Comparison of ENCODE assay signal across 8 cellular contexts in genomic region chr10:68559872-68560200, GRCh38. TPM values are rescaled to one million over a fixed set of nuclear protein-coding genes. Genes with fewer than 3 reads are reported as not detected.
DNase-seq lines count a peak whose midpoint lies in the region; ATAC-seq, FAIRE-seq and TF ChIP-seq lines count a peak whose summit lies in the region.

No MANE protein-coding gene starts in this region.

- H2AFZ ChIP-seq in GM12878 (ENCODE audit: control insufficient read depth, low read depth, low read length) (peak overlapping the region; percentile 34; the same call in 1 of the 2 replicates), mesenchymal stem cell (ENCODE audit: low read depth, low read length) (no peak overlapping the region)

- intact Hi-C loops in GM12878 (cut with micrococcal nuclease; ENCODE audit: unreplicated experiment): loop anchor here (1.0 to 10.0 kb wide), 2 partner anchors 40 to 335 kb away; no protein-coding TSS in a partner anchor
- intact Hi-C loops in vagina (cut with DNase I): no loop called here

- SMC1A ChIA-PET in GM12878 (lab: Charles Lee; ENCODE audit: uncharacterized antibody, unreplicated experiment): interaction anchor here (0.7 kb wide), 1 partner anchor 19 kb away, joined by 3 read pairs; no protein-coding TSS in a partner anchor

- H3K4me2 ChIP-seq in A549 (peak overlapping the region; percentile 94), GM12878 (ENCODE audit: control insufficient read depth, insufficient read depth) (peak overlapping the region; percentile 60), mesenchymal stem cell (ENCODE audit: low read length, poor library complexity, severe bottlenecking) (peak overlapping the region; percentile 83)

- peak overlapping the region; percentile 77 for H2BK120ac ChIP-seq in mesenchymal stem cell (ENCODE audit: low read depth, low read length)

- no peak for TF ChIP-seq EP300 in A549 (IDR thresholded peaks at IDR 0.05)
- no peak for TF ChIP-seq EP300 in GM12878 (IDR thresholded peaks at IDR 0.05; ENCODE audit: borderline replicate concordance in 1 of 2, control insufficient read depth in 1 of 2, low read depth in 2 of 2, low read length in 2 of 2)

- H3K27ac ChIP-seq in A549 (peak overlapping the region; percentile 83 to 90), GM12878 (ENCODE audit: control insufficient read depth, insufficient read depth) (no peak overlapping the region), mesenchymal stem cell (ENCODE audit: low read length, poor library complexity, severe bottlenecking) (no peak overlapping the region), vagina (no peak overlapping the region)

- FAIRE-seq in A549 (lab: Jason Lieb, UNC) (no peak), GM12878 (lab: Jason Lieb, UNC) (no peak)

- H3K79me1 ChIP-seq in mesenchymal stem cell (replicated peaks; ENCODE audit: low read length, poor library complexity, severe bottlenecking): peaks cover 10% of the 10 kb centered on the region

- no peak overlapping the region for H2AK5ac ChIP-seq in mesenchymal stem cell (ENCODE audit: low read length, severe bottlenecking)

- H3K4ac ChIP-seq in mesenchymal stem cell (ENCODE audit: low read depth in 1 of 2, low read length in 2 of 2): no peak overlapping the region

- in situ Hi-C loops in GM12878 (cut with MboI): no loop called here

- no peaks in the 10 kb centered on the region for H4K20me1 ChIP-seq in GM12878 (ENCODE audit: control insufficient read depth, insufficient read depth)

- no peak overlapping the region for H4K91ac ChIP-seq in mesenchymal stem cell (ENCODE audit: low read length)

- no peak for TF ChIP-seq RAD21 in A549 (conservative IDR thresholded peaks at IDR 0.05 in 1 of 2, IDR thresholded peaks at IDR 0.05 in 1 of 2)
- no peak for TF ChIP-seq RAD21 in GM12878 (IDR thresholded peaks at IDR 0.05; ENCODE audit: insufficient read depth, low read depth, low read length)

- H4K8ac ChIP-seq in mesenchymal stem cell (ENCODE audit: low read length): peak overlapping the region; percentile 13

- H3K18ac ChIP-seq in mesenchymal stem cell (ENCODE audit: low read depth in 1 of 2, low read length in 2 of 2): no peak overlapping the region

- POLR2A ChIA-PET in A549 (lab: Yijun Ruan, JAX) (interaction anchor here (0.6 to 1.8 kb wide), 6 partner anchors 9 to 170 kb away, joined by 3 to 11 read pairs (median 4); no protein-coding TSS in a partner anchor), GM12878 (lab: Charles Lee) (interaction anchor here (0.6 kb wide), 1 partner anchor 35 kb away, joined by 3 read pairs; no protein-coding TSS in a partner anchor)

- peaks cover 6 to 10% of the 10 kb centered on the region in 2 experiments for H3K27me3 ChIP-seq in GM12878 (replicated peaks in 1 of 2; ENCODE audit: control insufficient read depth in 2 of 2, insufficient read depth in 2 of 2, low read length in 1 of 2)
- H3K27me3 ChIP-seq in mesenchymal stem cell (ENCODE audit: control insufficient read depth in 1 of 2, insufficient read depth in 1 of 2, low read length in 2 of 2): no peaks in the 10 kb centered on the region
- H3K27me3 ChIP-seq in vagina: no peaks in the 10 kb centered on the region

- H2BK15ac ChIP-seq in mesenchymal stem cell (ENCODE audit: low read depth, poor library complexity, severe bottlenecking): no peak overlapping the region

- H3K4me1 ChIP-seq in A549 (peaks cover 5% of the 10 kb centered on the region; the same call in 1 of the 3 replicates), GM12878 (ENCODE audit: control insufficient read depth, insufficient read depth, low read length) (no peaks in the 10 kb centered on the region), mesenchymal stem cell (ENCODE audit: control insufficient read depth, insufficient read depth, low read depth, low read length) (peaks cover 13% of the 10 kb centered on the region), vagina (peaks cover 37% of the 10 kb centered on the region)

- no peaks in the 10 kb centered on the region for H3K36me3 ChIP-seq in GM12878 (ENCODE audit: control insufficient read depth in 2 of 2, insufficient read depth in 2 of 2, low read length in 1 of 2)
- no peaks in the 10 kb centered on the region for H3K36me3 ChIP-seq in mesenchymal stem cell (ENCODE audit: control insufficient read depth in 1 of 2, insufficient read depth in 2 of 2, low read depth in 1 of 2, low read length in 2 of 2)
- H3K36me3 ChIP-seq in vagina: no peaks in the 10 kb centered on the region

- TF ChIP-seq POLR2A in A549 (IDR thresholded peaks at IDR 0.05; ENCODE audit: low read length) (no peak), GM12878 (IDR thresholded peaks at IDR 0.05; ENCODE audit: low read depth, low read length) (no peak), vagina (IDR thresholded peaks at IDR 0.05) (no peak)

- DNase-seq in A549 (ENCODE audit: low read depth in 1 of 2, low spot score in 1 of 2) (peak in 1 of 2 experiments; percentile 38), KG1 (lab: John Stamatoyannopoulos, UW) (peak; percentile 45), GM12878 (ENCODE audit: low read depth, low spot score) (no peak), mesenchymal stem cell (no peak), vagina (ENCODE audit: extremely low spot score in 2 of 2) (no peak), GDM1 (lab: John Stamatoyannopoulos, UW) (no peak)

- no peak overlapping the region for H2BK12ac ChIP-seq in mesenchymal stem cell (ENCODE audit: low read length in 2 of 2)

- no peak overlapping the region for H2BK5ac ChIP-seq in mesenchymal stem cell (ENCODE audit: low read depth, low read length, poor library complexity, severe bottlenecking)

- no peaks in the 10 kb centered on the region for H3K9me3 ChIP-seq in A549
- no peaks in the 10 kb centered on the region for H3K9me3 ChIP-seq in GM12878 (replicated peaks; ENCODE audit: control insufficient read depth, insufficient read depth, low read length)
- H3K9me3 ChIP-seq in mesenchymal stem cell (ENCODE audit: control insufficient read depth, low read length): no peaks in the 10 kb centered on the region
- no peaks in the 10 kb centered on the region for H3K9me3 ChIP-seq in vagina

- CTCF ChIA-PET in A549 (lab: Yijun Ruan, JAX): interaction anchor here (0.6 to 4.2 kb wide), 4 partner anchors 9 to 152 kb away, joined by 3 to 31 read pairs (median 3); no protein-coding TSS in a partner anchor
- CTCF ChIA-PET in GM12878 (lab: Yijun Ruan, JAX): interaction anchor here (0.6 to 1.3 kb wide), 2 partner anchors 9 to 106 kb away, joined by 3 to 4 read pairs; no protein-coding TSS in a partner anchor

- H3K23ac ChIP-seq in mesenchymal stem cell (ENCODE audit: low read length in 2 of 2): no peak overlapping the region

- H3K9ac ChIP-seq in GM12878 (ENCODE audit: control insufficient read depth, insufficient read depth, low read length) (no peak overlapping the region), mesenchymal stem cell (ENCODE audit: low read length) (peak overlapping the region; percentile 69)

- 17% methylated on average over 6 of the region's 6 CpGs for WGBS in A549 (ENCODE audit: missing lambda C conversion rate)
- 14% methylated on average over 6 of the region's 6 CpGs for WGBS in GM12878 (ENCODE audit: insufficient coverage, insufficient replicate concordance, low lambda C conversion rate, missing lambda C conversion rate)
- WGBS in mesenchymal stem cell: 23% methylated on average over 5 of the region's 6 CpGs

- RAD21 ChIA-PET in GM12878 (lab: Charles Lee; ENCODE audit: unreplicated experiment): no interaction called here

- H3K14ac ChIP-seq in mesenchymal stem cell (ENCODE audit: low read length in 2 of 2): no peak overlapping the region

- TF ChIP-seq CTCF in A549 (IDR thresholded peaks at IDR 0.05) (no peak), GM12878 (IDR thresholded peaks at IDR 0.05 in 2 of 3, conservative IDR thresholded peaks at IDR 0.05 in 1 of 3; ENCODE audit: control insufficient read depth in 2 of 3, extremely low read depth in 1 of 3, insufficient read depth in 1 of 3, low read depth in 3 of 3, low read length in 3 of 3) (no peak), vagina (IDR thresholded peaks at IDR 0.05) (no peak)

- no TSS peak for BruUV-seq in GM12878 (replicated peaks; lab: Mats Ljungman, UMichigan)

- no peaks in the 10 kb centered on the region for H3K79me2 ChIP-seq in GM12878 (ENCODE audit: control insufficient read depth, insufficient read depth, low read length)

- ATAC-seq in A549 (peak in 1 of 2 experiments; percentile 33; a peak in 3 of 6 replicates), GM12878 (peak; percentile 57), HG02623 (IDR thresholded peaks at IDR 0.05; ENCODE audit: unreplicated experiment) (no peak), GM18861 (IDR thresholded peaks at IDR 0.05; ENCODE audit: unreplicated experiment) (no peak)

- H3K4me3 ChIP-seq in A549: peak overlapping the region; percentile 89
- H3K4me3 ChIP-seq in GM12878: no peak overlapping the region; the same call in 1 of the 2 replicates
- H3K4me3 ChIP-seq in mesenchymal stem cell (ENCODE audit: insufficient read depth in 1 of 2, low read depth in 1 of 2, low read length in 2 of 2): peak overlapping the region in 1 of 2 experiments; percentile 84
- peak overlapping the region; percentile 73 to 84 for H3K4me3 ChIP-seq in vagina

RNA-seq across cellular contexts. Expression of gene TET1, which starts 0.3 kb away (rescaled TPM):
- polyA plus RNA-seq in A549 (2011; rRNA removed) (1.7 and 1.8 TPM in 2 replicates), A549 (2017; fragmentation: RNase III; extraction: RNeasy Plus Mini Kit Qiagen cat#74134 plus additional on column Dnase treatment) (0.45 to 0.49 TPM (median 0.45 TPM) in 3 replicates), GM12878 (2011; rRNA removed) (0.42 and 0.46 TPM in 2 replicates), GM12878 (2014; fragmentation: Illumina TruSeq; extraction: Trizol) (0.62 and 1.0 TPM in 2 replicates), GM12878 (2014; fragmentation: Nextera tagmentation; extraction: Ambion mirVana) (under 1 TPM; 0.22 to 0.31 TPM), GM12878 (2014; rRNA removed) (0.31 and 0.34 TPM in 2 replicates), GM12878 (2016; fragmentation: Nextera tagmentation; extraction: Ambion mirVana) (under 1 TPM; 0.59 to 0.71 TPM)
- 0.25 and 0.34 TPM in 2 replicates for polyA plus RNA-seq in A549 (2012; cell fraction: cytosol; rRNA removed)
- 0.30 and 0.43 TPM in 2 replicates for polyA plus RNA-seq in A549 (2012; cell fraction: nucleus; rRNA removed)
- 4.5 and 5.4 TPM in 2 replicates for polyA minus RNA-seq in A549 (2011; rRNA and poly(A)+ RNA removed)
- 6.3 and 7.8 TPM in 2 replicates for total RNA-seq in GM12878 (2013; cell fraction: nucleolus; rRNA removed)
- total RNA-seq in GM12878 (2014; rRNA removed) (1.1 TPM in 2 replicates), GM12878 (2014; rRNA removed; fragmentation: Illumina TruSeq; extraction: Trizol) (1.4 TPM in 2 replicates), GM12878 (2021) (1.1 and 1.4 TPM in 2 replicates), vagina (3.2 TPM)
- 0.09 TPM for polyA plus RNA-seq in GM12878 (2011; ENCODE audit: low read depth)
- polyA plus RNA-seq in GM12878 (2011; cell fraction: cytosol; rRNA removed): 0.17 and 0.18 TPM in 2 replicates
- 0.39 and 0.46 TPM in 2 replicates for polyA plus RNA-seq in GM12878 (2011; cell fraction: nucleus; rRNA removed)
- polyA plus RNA-seq in GM12878 (2012): 0.21 and 0.28 TPM in 2 replicates
- polyA minus RNA-seq in GM12878 (2011; rRNA and poly(A)+ RNA removed): 1.4 and 1.5 TPM in 2 replicates
- polyA minus RNA-seq in GM12878 (2011; cell fraction: cytosol; rRNA and poly(A)+ RNA removed): 0.40 and 0.52 TPM in 2 replicates
- 0.85 and 1.1 TPM in 2 replicates for polyA minus RNA-seq in GM12878 (2011; cell fraction: nucleus; rRNA and poly(A)+ RNA removed)
- polyA plus RNA-seq in mesenchymal stem cell (2013, experiment 1 of 2): 2.2 TPM
- polyA plus RNA-seq in mesenchymal stem cell (2013, experiment 2 of 2): 2.1 TPM

RNA-seq across cellular contexts. Expression of gene SLC25A16, which starts 32.5 kb away (rescaled TPM):
- polyA plus RNA-seq in A549 (2011; rRNA removed) (14.0 and 19.6 TPM in 2 replicates), A549 (2017; fragmentation: RNase III; extraction: RNeasy Plus Mini Kit Qiagen cat#74134 plus additional on column Dnase treatment) (8.3 to 9.4 TPM (median 8.3 TPM) in 3 replicates), GM12878 (2011; rRNA removed) (13.5 and 24.3 TPM in 2 replicates), GM12878 (2014; fragmentation: Illumina TruSeq; extraction: Trizol) (4.8 and 5.5 TPM in 2 replicates), GM12878 (2014; fragmentation: Nextera tagmentation; extraction: Ambion mirVana) (1 to 10 TPM; 2.2 to 4.2 TPM), GM12878 (2014; rRNA removed) (6.1 and 8.1 TPM in 2 replicates), GM12878 (2016; fragmentation: Nextera tagmentation; extraction: Ambion mirVana) (10 to 100 TPM in 1 of 2 experiments, 1 to 10 TPM in 1; 8.3 to 11.1 TPM)
- 4.2 and 5.3 TPM in 2 replicates for polyA plus RNA-seq in A549 (2012; cell fraction: cytosol; rRNA removed)
- polyA plus RNA-seq in A549 (2012; cell fraction: nucleus; rRNA removed): 10.2 and 19.7 TPM in 2 replicates
- polyA minus RNA-seq in A549 (2011; rRNA and poly(A)+ RNA removed): 21.0 and 30.1 TPM in 2 replicates
- 41.1 and 46.2 TPM in 2 replicates for total RNA-seq in GM12878 (2013; cell fraction: nucleolus; rRNA removed)
- total RNA-seq in GM12878 (2014; rRNA removed) (7.7 and 9.6 TPM in 2 replicates), GM12878 (2014; rRNA removed; fragmentation: Illumina TruSeq; extraction: Trizol) (8.6 and 11.2 TPM in 2 replicates), GM12878 (2021) (12.9 TPM in 2 replicates), vagina (34.9 TPM)
- polyA plus RNA-seq in GM12878 (2011; ENCODE audit: low read depth): 3.9 TPM
- 4.2 and 4.4 TPM in 2 replicates for polyA plus RNA-seq in GM12878 (2011; cell fraction: cytosol; rRNA removed)
- 10.7 and 12.7 TPM in 2 replicates for polyA plus RNA-seq in GM12878 (2011; cell fraction: nucleus; rRNA removed)
- 4.4 and 5.1 TPM in 2 replicates for polyA plus RNA-seq in GM12878 (2012)
- 9.1 and 20.0 TPM in 2 replicates for polyA minus RNA-seq in GM12878 (2011; rRNA and poly(A)+ RNA removed)
- polyA minus RNA-seq in GM12878 (2011; cell fraction: cytosol; rRNA and poly(A)+ RNA removed): 4.3 and 6.2 TPM in 2 replicates
- polyA minus RNA-seq in GM12878 (2011; cell fraction: nucleus; rRNA and poly(A)+ RNA removed): 4.6 and 8.2 TPM in 2 replicates
- 16.5 TPM for polyA plus RNA-seq in mesenchymal stem cell (2013, experiment 1 of 2)
- polyA plus RNA-seq in mesenchymal stem cell (2013, experiment 2 of 2): 13.5 TPM

Comparison
In these comparisons a context has a peak if more than half of its experiments do, and no peak if none do; other contexts are left out.
1. H3K27ac ChIP-seq: peak in A549 (2 of 2); none in GM12878 (single experiment), mesenchymal stem cell (single experiment) and vagina (single experiment).
2. Peak in every context shown above with its lines, with median percentiles within 50 percentile points of each other: H3K4me2 ChIP-seq.